In genomic region chr6:133894795-133895401, GRCh38 we compare ENCODE assay signal across 15 cellular contexts. TPM values are rescaled to one million over a fixed set of nuclear protein-coding genes. Genes with fewer than 3 reads are reported as not detected.
DNase-seq lines count a peak whose midpoint lies in the region; ATAC-seq, FAIRE-seq and TF ChIP-seq lines count a peak whose summit lies in the region.
"Had no signal": no experiment of that assay in that cellular context is flagged by ENCODE, and none has a peak within 500 bp of the region (broad histone marks: within the 10 kb centered on the region; RNA-seq: fewer than 3 reads in every experiment).

No MANE protein-coding gene starts in this region.

- H2BK15ac ChIP-seq in IMR-90 (ENCODE audit: low read depth, low read length), result 0 out of 3 replicates have a peak overlapping the region, but pooled peaks have one; percentile 15

- WGBS in IMR-90 (ENCODE audit: extremely low coverage in 2 of 2, insufficient read length in 1 of 2), 2 experiments, result 60% methylated on average over 1 of the region's 5 CpGs; no CpG with 5 or more reads in 1 of the 2 experiments
- WGBS in esophagus, 2 donors, result 18 to 20% methylated on average over 5 of the region's 5 CpGs
- WGBS in smooth muscle cell (ENCODE audit: low lambda C conversion rate), result 12% methylated on average over 5 of the region's 5 CpGs

- H3K9me3 ChIP-seq in IMR-90 (ENCODE audit: control insufficient read depth, insufficient read depth, low read length) (no peaks in the 10 kb centered on the region), esophagus (ENCODE audit: control insufficient read depth in 2 of 2, insufficient read depth in 1 of 2, low read depth in 1 of 2, low read length in 1 of 2) (peaks cover 0 to 4% of the 10 kb centered on the region in 2 donors), kidney (ENCODE audit: control insufficient read depth in 1 of 2, low read length in 2 of 2) (no peaks in the 10 kb centered on the region), smooth muscle cell (replicated peaks; ENCODE audit: low read depth) (no peaks in the 10 kb centered on the region), ascending aorta (no peaks in the 10 kb centered on the region)

- FAIRE-seq in kidney (lab: Jason Lieb, UNC), result no peak
- FAIRE-seq: G401.6 had no signal

- peak overlapping the region; percentile 12; the same call in 1 of the 2 replicates for H3K18ac ChIP-seq in IMR-90 (ENCODE audit: low read depth, low read length)

- POLR2A ChIA-PET in IMR-90 (lab: Charles Lee; ENCODE audit: unreplicated experiment), result interaction anchor here (0.7 to 0.9 kb wide), 2 partner anchors 326 to 364 kb away, joined by 3 to 8 read pairs; no protein-coding TSS in a partner anchor

- H4K20me1 ChIP-seq in IMR-90 (ENCODE audit: insufficient read depth, low read length), result peaks cover 33% of the 10 kb centered on the region; the same call in 1 of the 2 replicates
- H4K20me1 ChIP-seq in smooth muscle cell (ENCODE audit: low read depth), result peaks cover 7% of the 10 kb centered on the region

- H2AFZ ChIP-seq in IMR-90 (replicated peaks; ENCODE audit: low read length, poor library complexity), result no peak overlapping the region
- H2AFZ ChIP-seq in smooth muscle cell (ENCODE audit: low read depth), result no peak overlapping the region

- no peak overlapping the region for H3K4me3 ChIP-seq in IMR-90 (ENCODE audit: insufficient read depth, low read depth, low read length)
- no peak overlapping the region for H3K4me3 ChIP-seq in esophagus (ENCODE audit: low read depth in 1 of 2, low read length in 2 of 2)
- H3K4me3 ChIP-seq in kidney (ENCODE audit: low read length in 2 of 2), result no peak overlapping the region
- H3K4me3 ChIP-seq in smooth muscle cell, result no peak overlapping the region
- no peak overlapping the region for H3K4me3 ChIP-seq in ascending aorta
- H3K4me3 ChIP-seq: BLaER1 treated with 17β-estradiol and CSF1 and Interleukin-3, amounts not matched to agents 10 nM and 100 nM had no signal

- H2BK5ac ChIP-seq in IMR-90 (ENCODE audit: low read depth, low read length, poor library complexity, severe bottlenecking), result no peak overlapping the region

- peaks cover 5% of the 10 kb centered on the region for H3F3A ChIP-seq in smooth muscle cell (ENCODE audit: low read depth)

- no peak overlapping the region for H3K4ac ChIP-seq in IMR-90 (ENCODE audit: low read depth, low read length)

- H3K9ac ChIP-seq in IMR-90 (ENCODE audit: low read depth, low read length) (0 out of 2 replicates have a peak overlapping the region, but pooled peaks have one; percentile 0), kidney (ENCODE audit: low read length in 2 of 2) (peak overlapping the region in 1 of 2 donors; percentile 27), smooth muscle cell (ENCODE audit: low read depth) (no peak overlapping the region)
- H3K9ac ChIP-seq: BLaER1 treated with 17β-estradiol and CSF1 and Interleukin-3, amounts not matched to agents 10 nM and 100 nM had no signal

- H3K4me2 ChIP-seq in IMR-90 (ENCODE audit: low read depth, low read length) (peak overlapping the region; percentile 2; the same call in 1 of the 2 replicates), smooth muscle cell (peak overlapping the region; percentile 83)
- H3K4me2 ChIP-seq: BLaER1 treated with 17β-estradiol and CSF1 and Interleukin-3, amounts not matched to agents 10 nM and 100 nM had no signal

- H4K5ac ChIP-seq in IMR-90 (ENCODE audit: low read depth, low read length), result no peak overlapping the region

- 0 out of 2 replicates have a peak overlapping the region, but pooled peaks have one; percentile 32 for H2BK120ac ChIP-seq in IMR-90 (ENCODE audit: low read depth, low read length)

- peak overlapping the region; percentile 27; the same call in 1 of the 2 replicates for H3K14ac ChIP-seq in IMR-90 (replicated peaks; ENCODE audit: low read depth, low read length)

- no TSS peak for BruUV-seq in IMR-90 (replicated peaks; lab: Mats Ljungman, UMichigan)

- TF ChIP-seq RAD21 in IMR-90 (IDR thresholded peaks at IDR 0.05; ENCODE audit: low read length), result no peak

- peaks cover 14 to 46% of the 10 kb centered on the region in 2 experiments for H3K79me1 ChIP-seq in IMR-90 (ENCODE audit: low read depth in 1 of 2, low read length in 2 of 2)

- H3K9me1 ChIP-seq in IMR-90 (ENCODE audit: insufficient read depth, low read length), result peaks cover 9% of the 10 kb centered on the region; the same call in 1 of the 2 replicates

- DNase-seq in IMR-90 (peak; percentile 80), kidney (no peak), smooth muscle cell (lab: John Stamatoyannopoulos, UW; ENCODE audit: unreplicated experiment) (no peak), islet precursor cell (no peak), ascending aorta (ENCODE audit: low spot score in 2 of 2) (no peak)
- DNase-seq: activated naive CD4-positive, alpha-beta T cell treated with anti-CD3 and anti-CD28 coated beads, Interleukin-2, amount 10 ng/mL, durations not matched to agents 7 days and 5 days; cerebellar nuclear complex; foreskin keratinocyte; HFFc6 had no signal

- CTCF ChIA-PET in IMR-90 (lab: Yijun Ruan, JAX), result interaction anchor here (0.8 kb wide), 1 partner anchor 331 kb away, joined by 3 read pairs; no protein-coding TSS in a partner anchor

- H4K91ac ChIP-seq in IMR-90 (ENCODE audit: insufficient read depth, low read depth, low read length), result no peak overlapping the region

- TF ChIP-seq POLR2A in IMR-90 (IDR thresholded peaks at IDR 0.05; ENCODE audit: low read depth, low read length), result no peak

- TF ChIP-seq CTCF in IMR-90 (conservative IDR thresholded peaks at IDR 0.05; ENCODE audit: low read depth, low read length) (no peak), kidney (IDR thresholded peaks at IDR 0.05; ENCODE audit: borderline replicate concordance, extremely low read depth, insufficient read depth) (no peak), smooth muscle cell (IDR thresholded peaks at IDR 0.05; ENCODE audit: borderline replicate concordance, insufficient read depth, poor library complexity, severe bottlenecking) (no peak), ascending aorta (IDR thresholded peaks at IDR 0.05) (no peak)

- H3K23ac ChIP-seq in IMR-90 (ENCODE audit: low read depth, low read length), result no peak overlapping the region; the same call in 1 of the 2 replicates

- H2AK9ac ChIP-seq in IMR-90 (replicated peaks; ENCODE audit: low read depth, low read length, poor library complexity), result no peak overlapping the region

- no peak overlapping the region for H2BK20ac ChIP-seq in IMR-90 (ENCODE audit: low read depth, low read length)

- intact Hi-C loops in IMR-90 (cut with micrococcal nuclease), result loop anchor here (10.0 kb wide), 1 partner anchor 130 kb away; no protein-coding TSS in a partner anchor
- intact Hi-C loops in kidney (cut with DNase I), result no loop called here
- intact Hi-C loops in ascending aorta (cut with DNase I), result loop anchor here (5.0 kb wide), 1 partner anchor 38 kb away; no protein-coding TSS in a partner anchor

- 0 out of 2 replicates have a peak overlapping the region, but pooled peaks have one; percentile 87 for H2AK5ac ChIP-seq in IMR-90 (ENCODE audit: low read depth, low read length)

- H3K56ac ChIP-seq in IMR-90 (ENCODE audit: extremely low read depth, insufficient read depth, low read length), result no peak overlapping the region

- H3K4me1 ChIP-seq in IMR-90 (ENCODE audit: control insufficient read depth, insufficient read depth, low read length) (peaks cover 13% of the 10 kb centered on the region), esophagus (ENCODE audit: control insufficient read depth in 2 of 2, insufficient read depth in 2 of 2, low read length in 1 of 2) (peaks cover 0 to 4% of the 10 kb centered on the region in 2 donors), kidney (ENCODE audit: control insufficient read depth in 1 of 2, insufficient read depth in 1 of 2, low read depth in 1 of 2, low read length in 2 of 2) (peaks cover 0 to 3% of the 10 kb centered on the region in 2 donors), smooth muscle cell (ENCODE audit: low read depth) (peaks cover 23% of the 10 kb centered on the region), ascending aorta (peaks cover 7 to 9% of the 10 kb centered on the region in 2 donors)
- H3K4me1 ChIP-seq: BLaER1 treated with 17β-estradiol and CSF1 and Interleukin-3, amounts not matched to agents 10 nM and 100 nM; foreskin keratinocyte had no signal

- no peaks in the 10 kb centered on the region for H3K79me2 ChIP-seq in smooth muscle cell (ENCODE audit: low read depth)

- dilution Hi-C loops in IMR-90 (cut with HindIII; ENCODE audit: low sequenced_read_pairs, unreplicated experiment), result loop anchor here (25.0 kb wide), 1 partner anchor 308 kb away; no protein-coding TSS in a partner anchor

- no peaks in the 10 kb centered on the region for H3K27me3 ChIP-seq in IMR-90 (ENCODE audit: control insufficient read depth, insufficient read depth, low read length)
- peaks cover 0 to 20% of the 10 kb centered on the region in 2 donors for H3K27me3 ChIP-seq in esophagus (ENCODE audit: control insufficient read depth in 1 of 2, insufficient read depth in 2 of 2, low read length in 2 of 2)
- H3K27me3 ChIP-seq in smooth muscle cell (ENCODE audit: low read depth), result peaks cover 89% of the 10 kb centered on the region
- H3K27me3 ChIP-seq in ascending aorta, result peaks cover 37% of the 10 kb centered on the region

- H3K27ac ChIP-seq in IMR-90 (ENCODE audit: insufficient read depth, low read length), result peak overlapping the region; percentile 38; the same call in 1 of the 2 replicates
- peak overlapping the region; percentile 30 to 74 for H3K27ac ChIP-seq in esophagus (ENCODE audit: low read depth in 2 of 2, low read length in 1 of 2)
- peak overlapping the region; percentile 23 to 32 for H3K27ac ChIP-seq in kidney (ENCODE audit: low read depth in 2 of 2, low read length in 2 of 2)
- no peak overlapping the region for H3K27ac ChIP-seq in smooth muscle cell (ENCODE audit: low read depth)
- no peak overlapping the region for H3K27ac ChIP-seq in ascending aorta
- H3K27ac ChIP-seq: BLaER1 treated with 17β-estradiol and CSF1 and Interleukin-3, amounts not matched to agents 10 nM and 100 nM; foreskin keratinocyte had no signal

- H3K36me3 ChIP-seq in IMR-90 (ENCODE audit: control insufficient read depth, insufficient read depth, low read length) (peaks cover 49% of the 10 kb centered on the region), esophagus (ENCODE audit: control insufficient read depth in 2 of 2, insufficient read depth in 2 of 2, low read length in 1 of 2) (no peaks in the 10 kb centered on the region), kidney (ENCODE audit: control insufficient read depth in 1 of 2, insufficient read depth in 2 of 2, low read length in 2 of 2) (no peaks in the 10 kb centered on the region), smooth muscle cell (ENCODE audit: low read depth) (no peaks in the 10 kb centered on the region), ascending aorta (no peaks in the 10 kb centered on the region)
- H3K36me3 ChIP-seq: BLaER1 treated with 17β-estradiol and CSF1 and Interleukin-3, amounts not matched to agents 10 nM and 100 nM had no signal

- peak overlapping the region; percentile 17 to 36; a peak in 2 of 4 replicates for H4K8ac ChIP-seq in IMR-90 (ENCODE audit: low read depth in 2 of 2, low read length in 2 of 2)

- in situ Hi-C loops in IMR-90 (cut with MboI; ENCODE audit: low sequenced_read_pairs), result loop anchor here (25.0 kb wide), 1 partner anchor 283 kb away; no protein-coding TSS in a partner anchor

- ATAC-seq in IMR-90 (ENCODE audit: low read depth) (no peak), GM18867 (IDR thresholded peaks at IDR 0.05; ENCODE audit: unreplicated experiment) (no peak), GM19397 (IDR thresholded peaks at IDR 0.05; ENCODE audit: unreplicated experiment) (no peak)

RNA-seq across cellular contexts. Expression of gene TCF21, which starts 6.0 kb away (rescaled TPM):
- total RNA-seq in IMR-90 (2012; rRNA removed), result 6.6 and 8.1 TPM in 2 replicates
- polyA plus RNA-seq in IMR-90 (2012; rRNA removed), result 10.0 and 12.4 TPM in 2 replicates
- 9.6 and 12.2 TPM in 2 replicates for polyA plus RNA-seq in IMR-90 (2012; cell fraction: cytosol; rRNA removed)
- polyA plus RNA-seq in IMR-90 (2012; cell fraction: nucleus; rRNA removed; ENCODE audit: low replicate concordance), result 10.7 and 12.0 TPM in 2 replicates
- 1 to 10 TPM; 1.2 to 1.9 TPM for polyA plus RNA-seq in esophagus
- 6.3 TPM for total RNA-seq in kidney
- 28.8 TPM for polyA plus RNA-seq in kidney (ENCODE audit: insufficient read depth, low read depth, low replicate concordance)
- total RNA-seq in smooth muscle cell, result 1.2 and 1.3 TPM in 2 replicates
- 2.4 and 3.3 TPM in 2 replicates for polyA plus RNA-seq in smooth muscle cell
- 0.32 TPM for total RNA-seq in ascending aorta
- total RNA-seq: foreskin keratinocyte, HFFc6, osteoblast had no signal
- polyA plus RNA-seq: foreskin keratinocyte had no signal

RNA-seq across cellular contexts. Expression of gene TBPL1, which starts 58.1 kb away (rescaled TPM):
- total RNA-seq in IMR-90 (2012; rRNA removed) (25.6 and 38.3 TPM in 2 replicates), kidney (17.3 TPM), smooth muscle cell (26.8 and 46.9 TPM in 2 replicates), ascending aorta (23.1 TPM)
- polyA plus RNA-seq in IMR-90 (2012; rRNA removed) (32.5 and 34.0 TPM in 2 replicates), esophagus (10 to 100 TPM; 13.1 to 16.1 TPM), kidney (ENCODE audit: insufficient read depth, low read depth, low replicate concordance) (20.7 TPM), smooth muscle cell (35.2 and 38.7 TPM in 2 replicates)
- polyA plus RNA-seq in IMR-90 (2012; cell fraction: cytosol; rRNA removed), result 6.6 and 14.8 TPM in 2 replicates
- polyA plus RNA-seq in IMR-90 (2012; cell fraction: nucleus; rRNA removed; ENCODE audit: low replicate concordance), result 7.1 and 25.3 TPM in 2 replicates

Comparison
In these comparisons a context has a peak if more than half of its experiments do, and no peak if none do; other contexts are left out.
1. H3K27ac ChIP-seq: peak in IMR-90 (single experiment), esophagus (2 of 2) and kidney (2 of 2); none in smooth muscle cell (single experiment) and ascending aorta (0 of 2).